In the genomic region with DNA sequence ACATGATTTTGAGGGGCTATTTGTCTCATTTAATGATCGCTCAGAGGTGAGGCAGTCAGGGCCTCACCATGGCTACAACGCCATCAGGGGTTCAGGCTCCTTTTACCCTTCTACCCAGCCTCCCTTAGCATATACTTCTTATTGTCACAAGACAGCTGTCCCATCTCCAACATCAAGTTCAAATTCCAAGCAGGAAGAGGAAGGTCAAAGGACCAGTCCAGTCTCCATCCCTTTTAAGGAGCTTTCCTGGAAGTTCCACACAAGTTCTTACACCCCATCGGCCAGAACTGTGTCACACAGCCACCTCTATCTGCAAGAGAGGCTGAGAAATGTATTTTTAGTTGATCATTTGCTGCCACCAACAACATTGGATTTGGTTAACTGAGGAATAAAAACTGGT, we compare ENCODE assay signal across 20 cellular contexts. TPM values are rescaled to one million over a fixed set of nuclear protein-coding genes. Genes with fewer than 3 reads are reported as not detected.
DNase-seq lines count a peak whose midpoint lies in the region; ATAC-seq, FAIRE-seq and TF ChIP-seq lines count a peak whose summit lies in the region.
"Had no signal": no experiment of that assay in that cellular context is flagged by ENCODE, and none has a peak within 500 bp of the region (broad histone marks: within the 10 kb centered on the region; RNA-seq: fewer than 3 reads in every experiment).

No MANE protein-coding gene starts in this region.

- H3K4me1 ChIP-seq in RWPE2 (ENCODE audit: insufficient read depth, poor library complexity, severe bottlenecking), result peaks cover 12% of the 10 kb centered on the region
- H3K4me1 ChIP-seq in keratinocyte (ENCODE audit: control insufficient read depth, extremely low read depth, insufficient read depth, low read length), result peaks cover 37% of the 10 kb centered on the region
- no peaks in the 10 kb centered on the region for H3K4me1 ChIP-seq in osteoblast (ENCODE audit: insufficient read depth, low read length)
- no peaks in the 10 kb centered on the region for H3K4me1 ChIP-seq in BE2C
- H3K4me1 ChIP-seq: HAP-1 had no signal

- no peak overlapping the region for H3K9ac ChIP-seq in keratinocyte (ENCODE audit: control insufficient read depth, extremely low read depth, insufficient read depth, low read length)

- H3K27ac ChIP-seq in RWPE2 (ENCODE audit: poor library complexity, severe bottlenecking) (no peak overlapping the region), keratinocyte (ENCODE audit: control insufficient read depth, insufficient read depth, low read length) (no peak overlapping the region), osteoblast (ENCODE audit: low read depth, low read length) (no peak overlapping the region)
- H3K27ac ChIP-seq: C4-2B had no signal

- peaks cover 5% of the 10 kb centered on the region for H3K9me3 ChIP-seq in RWPE2 (ENCODE audit: severe bottlenecking)
- H3K9me3 ChIP-seq in keratinocyte (ENCODE audit: control insufficient read depth, low read depth, low read length), result no peaks in the 10 kb centered on the region
- H3K9me3 ChIP-seq in osteoblast (ENCODE audit: low read depth, low read length), result no peaks in the 10 kb centered on the region
- H3K9me3 ChIP-seq in BE2C, result no peaks in the 10 kb centered on the region

- H3K4me3 ChIP-seq in RWPE2 (ENCODE audit: severe bottlenecking) (no peak overlapping the region), keratinocyte (ENCODE audit: control insufficient read depth in 2 of 3, extremely low read depth in 1 of 3, insufficient read depth in 2 of 3, low read depth in 1 of 3, low read length in 3 of 3) (no peak overlapping the region), osteoblast (ENCODE audit: insufficient read depth, low read length) (no peak overlapping the region), BE2C (ENCODE audit: low read depth, low read length) (no peak overlapping the region)
- H3K4me3 ChIP-seq: GM12878, HAP-1 had no signal

- peak; percentile 71 for FAIRE-seq in keratinocyte (lab: Jason Lieb, UNC)
- FAIRE-seq: A204.1, GM12878, HTR-8/SVneo had no signal

- H3K4me2 ChIP-seq in keratinocyte (ENCODE audit: control insufficient read depth, extremely low read depth, insufficient read depth, low read depth, low read length), result no peak overlapping the region
- H3K4me2 ChIP-seq in osteoblast (ENCODE audit: insufficient read depth, low read length), result no peak overlapping the region

- no peaks in the 10 kb centered on the region for H4K20me1 ChIP-seq in keratinocyte (ENCODE audit: control insufficient read depth, extremely low read depth, insufficient read depth, low read length)
- no peaks in the 10 kb centered on the region for H4K20me1 ChIP-seq in osteoblast (ENCODE audit: insufficient read depth, low read length)

- no peaks in the 10 kb centered on the region for H3K27me3 ChIP-seq in RWPE2 (ENCODE audit: insufficient read depth, poor library complexity, severe bottlenecking)
- no peaks in the 10 kb centered on the region for H3K27me3 ChIP-seq in keratinocyte (ENCODE audit: control insufficient read depth, extremely low read depth, insufficient read depth, low read length)
- peaks cover 36% of the 10 kb centered on the region for H3K27me3 ChIP-seq in osteoblast (ENCODE audit: insufficient read depth, low read length)
- peaks cover 5% of the 10 kb centered on the region; the same call in 1 of the 2 replicates for H3K27me3 ChIP-seq in BE2C

- intact Hi-C loops in left cardiac atrium (cut with DNase I), result no loop called here

- DNase-seq in RWPE2 (ENCODE audit: low spot score) (peak; percentile 7), keratinocyte (ENCODE audit: low read depth, low spot score) (no peak), osteoblast (ENCODE audit: insufficient read length, low spot score, missing footprints) (peak; percentile 72), BE2C (no peak), left cardiac atrium (no peak)
- DNase-seq: ACHN; Calu3; CD4-positive, alpha-beta memory T cell; DMS53; KBM-7 had no signal

- H3K36me3 ChIP-seq in RWPE2 (ENCODE audit: low read depth) (no peaks in the 10 kb centered on the region), keratinocyte (ENCODE audit: control insufficient read depth in 2 of 2, extremely low read depth in 1 of 2, insufficient read depth in 2 of 2, low read length in 2 of 2) (no peaks in the 10 kb centered on the region), osteoblast (ENCODE audit: insufficient read depth, low read length) (no peaks in the 10 kb centered on the region), BE2C (no peaks in the 10 kb centered on the region)
- H3K36me3 ChIP-seq: HAP-1 had no signal

- no peaks in the 10 kb centered on the region for H3K9me1 ChIP-seq in keratinocyte (ENCODE audit: control insufficient read depth, extremely low read depth, insufficient read depth, low read length)

- ATAC-seq in RWPE2 (ENCODE audit: low read depth) (no peak), GM19351 (IDR thresholded peaks at IDR 0.05; ENCODE audit: unreplicated experiment) (no peak), left cardiac atrium (no peak), HG02938 (IDR thresholded peaks at IDR 0.05; ENCODE audit: unreplicated experiment) (no peak)
- ATAC-seq: GM12878 had no signal

- H2AFZ ChIP-seq in keratinocyte (ENCODE audit: control insufficient read depth, low read length) (no peak overlapping the region), osteoblast (ENCODE audit: low read length) (no peak overlapping the region)

- dilution Hi-C loops in keratinocyte (cut with MboI; ENCODE audit: extremely low pct_ligation_motif_present, low sequenced_read_pairs), result no loop called here

- no peak for TF ChIP-seq CTCF in RWPE2 (IDR thresholded peaks at IDR 0.05; ENCODE audit: poor library complexity, severe bottlenecking)
- TF ChIP-seq CTCF in keratinocyte (optimal IDR thresholded peaks at IDR 0.05 in 1 of 3, IDR thresholded peaks at IDR 0.05 in 1 of 3, conservative IDR thresholded peaks at IDR 0.05 in 1 of 3; ENCODE audit: extremely low read depth in 1 of 3, insufficient read depth in 2 of 3, low read length in 3 of 3), result no peak
- no peak for TF ChIP-seq CTCF in osteoblast (IDR thresholded peaks at IDR 0.05; ENCODE audit: extremely low read depth, low read depth, low read length)
- no peak for TF ChIP-seq CTCF in BE2C (IDR thresholded peaks at IDR 0.05; ENCODE audit: low read depth, low read length)

- H3K79me2 ChIP-seq in keratinocyte (ENCODE audit: control insufficient read depth, insufficient read depth, low read length), result no peaks in the 10 kb centered on the region
- no peaks in the 10 kb centered on the region for H3K79me2 ChIP-seq in osteoblast (ENCODE audit: insufficient read depth, low read length)

RNA-seq across cellular contexts. Expression of a gene that starts 8.3 kb away (rescaled TPM):
- polyA plus RNA-seq in keratinocyte, result 123 to 134 TPM (median 126 TPM) in 3 replicates
- 39.0 TPM for polyA plus RNA-seq in keratinocyte (2011; ENCODE audit: low read depth)
- polyA plus RNA-seq in keratinocyte (2011; cell fraction: cytosol; rRNA removed), result 86.1 and 122 TPM in 2 replicates
- polyA plus RNA-seq in keratinocyte (2011; cell fraction: nucleus; rRNA removed), result 53.1 and 56.5 TPM in 2 replicates
- polyA plus RNA-seq in keratinocyte (2012; ENCODE audit: low replicate concordance), result 60.1 and 82.3 TPM in 2 replicates
- 126 to 160 TPM (median 136 TPM) in 3 replicates for polyA minus RNA-seq in keratinocyte
- polyA minus RNA-seq in keratinocyte (2011; cell fraction: cytosol; rRNA and poly(A)+ RNA removed), result 49.3 TPM
- polyA minus RNA-seq in keratinocyte (2011; cell fraction: nucleus; rRNA and poly(A)+ RNA removed), result 16.1 and 23.8 TPM in 2 replicates
- total RNA-seq in osteoblast (57.5 and 58.3 TPM in 2 replicates), left cardiac atrium (10 to 100 TPM; 47.9 to 54.9 TPM)
- polyA plus RNA-seq in BE2C (2012; ENCODE audit: insufficient read depth, insufficient read length, low read depth), result 57.5 TPM

RNA-seq across cellular contexts. Expression of a gene that starts 49.2 kb away (rescaled TPM):
- polyA plus RNA-seq in keratinocyte, result 0.03 TPM in 1 of 3 replicates, not detected in the others
- not detected for polyA plus RNA-seq in keratinocyte (2011; ENCODE audit: low read depth)
- polyA plus RNA-seq in keratinocyte (2011; cell fraction: cytosol; rRNA removed), result 0.01 and 0.03 TPM in 2 replicates
- 0.03 TPM in 1 of 2 replicates, not detected in the other for polyA plus RNA-seq in keratinocyte (2011; cell fraction: nucleus; rRNA removed)
- polyA plus RNA-seq in keratinocyte (2012; ENCODE audit: low replicate concordance), result 0.06 TPM in 2 replicates
- 0.10 to 0.56 TPM in 2 of 3 replicates, not detected in the other for polyA minus RNA-seq in keratinocyte
- not detected for polyA minus RNA-seq in keratinocyte (2011; cell fraction: cytosol; rRNA and poly(A)+ RNA removed)
- polyA minus RNA-seq in keratinocyte (2011; cell fraction: nucleus; rRNA and poly(A)+ RNA removed), result not detected in 2 replicates
- total RNA-seq in osteoblast, result under 0.01 TPM in 2 replicates
- polyA plus RNA-seq in BE2C (2012; ENCODE audit: insufficient read depth, insufficient read length, low read depth), result not detected
- not detected for total RNA-seq in left cardiac atrium
- total RNA-seq: CD4-positive, alpha-beta memory T cell; H4 had no signal
- polyA plus RNA-seq: BJ; CD4-positive, alpha-beta memory T cell; IgD-negative memory B cell had no signal

RNA-seq across cellular contexts. Expression of a gene that starts 50.3 kb away (rescaled TPM):
- 29.0 to 94.7 TPM (median 43.3 TPM) in 3 replicates for polyA plus RNA-seq in keratinocyte
- 10.2 TPM for polyA plus RNA-seq in keratinocyte (2011; ENCODE audit: low read depth)
- 46.2 and 48.7 TPM in 2 replicates for polyA plus RNA-seq in keratinocyte (2011; cell fraction: cytosol; rRNA removed)
- 69.6 and 86.5 TPM in 2 replicates for polyA plus RNA-seq in keratinocyte (2011; cell fraction: nucleus; rRNA removed)
- polyA plus RNA-seq in keratinocyte (2012; ENCODE audit: low replicate concordance), result 19.7 and 55.7 TPM in 2 replicates
- polyA minus RNA-seq in keratinocyte, result 39.0 to 158 TPM (median 72.7 TPM) in 3 replicates
- polyA minus RNA-seq in keratinocyte (2011; cell fraction: cytosol; rRNA and poly(A)+ RNA removed), result 38.6 TPM
- polyA minus RNA-seq in keratinocyte (2011; cell fraction: nucleus; rRNA and poly(A)+ RNA removed), result 39.1 and 52.8 TPM in 2 replicates
- 30.4 and 32.2 TPM in 2 replicates for total RNA-seq in osteoblast
- polyA plus RNA-seq in BE2C (2012; ENCODE audit: insufficient read depth, insufficient read length, low read depth), result 0.09 TPM
- 1 to 10 TPM in 1 of 2 donors, under 1 TPM in 1; 0.74 to 3.1 TPM for total RNA-seq in left cardiac atrium

Comparison
In these comparisons a context has a peak if more than half of its experiments do, and no peak if none do; other contexts are left out.
1. DNase-seq: peak in RWPE2 (single experiment) and osteoblast (single experiment); none in keratinocyte (single experiment), BE2C (single experiment) and left cardiac atrium (single experiment).